1 cellular context compared by ENCODE assay signal in genomic region chr16:11742536-11743307, GRCh38.
A peak's percentile ranks its signal among the peaks of the same experiment; 100 is the strongest.
TF ChIP-seq lines count a peak whose summit lies in the region.

Gene TXNDC11 (minus strand): TSS chr16:11742857. CDS start chr16:11742730, 127 bp downstream.

TF ChIP-seq in HepG2, 621 proteins besides CTCF, POLR2A, EP300 and RAD21 (continued from another document):
- TF ChIP-seq, protein P1, sequence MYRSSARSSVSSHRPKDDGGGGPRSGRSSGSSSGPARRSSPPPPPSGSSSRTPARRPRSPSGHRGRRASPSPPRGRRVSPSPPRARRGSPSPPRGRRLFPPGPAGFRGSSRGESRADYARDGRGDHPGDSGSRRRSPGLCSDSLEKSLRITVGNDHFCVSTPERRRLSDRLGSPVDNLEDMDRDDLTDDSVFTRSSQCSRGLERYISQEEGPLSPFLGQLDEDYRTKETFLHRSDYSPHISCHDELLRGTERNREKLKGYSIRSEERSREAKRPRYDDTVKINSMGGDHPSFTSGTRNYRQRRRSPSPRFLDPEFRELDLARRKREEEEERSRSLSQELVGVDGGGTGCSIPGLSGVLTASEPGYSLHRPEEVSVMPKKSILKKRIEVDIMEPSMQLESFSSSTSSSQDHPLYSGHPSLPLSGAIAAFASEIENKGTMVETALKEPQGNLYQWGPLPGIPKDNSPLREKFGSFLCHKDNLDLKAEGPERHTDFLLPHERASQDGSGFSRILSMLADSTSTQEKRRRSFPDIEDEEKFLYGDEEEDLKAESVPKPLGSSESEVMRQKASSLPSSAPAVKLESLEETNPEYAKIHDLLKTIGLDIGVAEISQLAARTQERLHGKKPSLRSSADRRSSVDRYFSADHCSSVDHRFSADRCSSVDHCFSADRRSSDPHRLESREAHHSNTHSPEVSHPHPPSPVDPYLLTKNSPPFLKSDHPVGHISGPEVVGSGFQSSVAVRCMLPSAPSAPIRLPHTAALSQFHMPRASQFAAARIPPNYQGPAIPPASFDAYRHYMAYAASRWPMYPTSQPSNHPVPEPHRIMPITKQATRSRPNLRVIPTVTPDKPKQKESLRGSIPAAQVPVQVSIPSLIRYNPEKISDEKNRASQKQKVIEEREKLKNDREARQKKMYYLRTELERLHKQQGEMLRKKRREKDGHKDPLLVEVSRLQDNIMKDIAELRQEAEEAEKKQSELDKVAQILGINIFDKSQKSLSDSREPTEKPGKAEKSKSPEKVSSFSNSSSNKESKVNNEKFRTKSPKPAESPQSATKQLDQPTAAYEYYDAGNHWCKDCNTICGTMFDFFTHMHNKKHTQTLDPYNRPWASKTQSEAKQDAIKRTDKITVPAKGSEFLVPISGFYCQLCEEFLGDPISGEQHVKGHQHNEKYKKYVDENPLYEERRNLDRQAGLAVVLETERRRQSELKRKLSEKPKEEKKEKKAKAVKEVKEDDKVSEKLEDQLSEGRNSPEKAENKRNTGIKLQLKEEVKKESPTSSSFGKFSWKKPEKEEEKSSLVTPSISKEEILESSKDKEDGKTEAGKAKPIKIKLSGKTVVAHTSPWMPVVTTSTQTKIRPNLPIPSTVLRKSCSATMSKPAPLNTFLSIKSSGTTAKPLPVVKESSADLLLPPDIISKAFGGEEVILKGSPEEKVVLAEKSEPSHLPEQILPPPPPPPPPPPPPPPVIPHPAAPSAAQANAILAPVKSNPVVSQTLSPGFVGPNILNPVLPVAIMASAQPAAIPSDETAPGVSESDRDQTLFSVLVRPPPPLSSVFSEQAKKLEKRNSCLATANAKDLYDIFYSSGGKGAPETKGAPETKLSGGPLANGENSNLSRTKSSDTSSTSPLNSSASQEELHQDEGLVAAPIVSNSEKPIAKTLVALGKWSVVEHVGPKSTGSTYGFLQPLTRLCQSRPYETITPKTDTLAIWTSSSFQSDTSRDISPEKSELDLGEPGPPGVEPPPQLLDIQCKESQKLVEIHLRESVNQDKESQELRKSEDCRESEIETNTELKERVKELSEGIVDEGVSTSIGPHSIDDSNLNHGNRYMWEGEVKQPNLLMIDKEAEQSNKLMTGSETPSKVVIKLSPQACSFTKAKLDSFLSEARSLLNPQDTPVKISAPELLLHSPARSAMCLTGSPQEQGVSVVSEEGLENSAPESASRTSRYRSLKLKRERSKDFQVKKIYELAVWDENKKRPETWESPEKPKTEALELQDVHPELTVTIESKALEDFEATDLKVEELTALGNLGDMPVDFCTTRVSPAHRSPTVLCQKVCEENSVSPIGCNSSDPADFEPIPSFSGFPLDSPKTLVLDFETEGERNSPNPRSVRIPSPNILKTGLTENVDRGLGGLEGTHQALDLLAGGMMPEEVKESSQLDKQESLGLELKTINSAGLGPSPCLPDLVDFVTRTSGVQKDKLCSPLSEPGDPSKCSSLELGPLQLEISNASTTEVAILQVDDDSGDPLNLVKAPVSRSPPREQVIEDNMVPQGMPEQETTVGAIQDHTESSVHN (CRISPR knock-in tag; IDR thresholded peaks at IDR 0.05) = peak; percentile 92; the same call in 1 of the 2 replicates
- peak; percentile 2; the same call in 1 of the 2 replicates for TF ChIP-seq TGIF2 (CRISPR knock-in tag; IDR thresholded peaks at IDR 0.05)
- peak; percentile 17 for TF ChIP-seq RBM39 (IDR thresholded peaks at IDR 0.05; ENCODE audit: low read depth, low read length, poor library complexity, severe bottlenecking)
- no peak; the same call in 1 of the 2 replicates for TF ChIP-seq RNF219 (CRISPR knock-in tag; IDR thresholded peaks at IDR 0.05)
- TF ChIP-seq PPARG (CRISPR knock-in tag; conservative IDR thresholded peaks at IDR 0.05) = peak; percentile 54; the same call in 1 of the 2 replicates
- TF ChIP-seq KLF16 (CRISPR knock-in tag; IDR thresholded peaks at IDR 0.05) = peak in 1 of 2 experiments; percentile 89; a peak in 2 of 4 replicates
- TF ChIP-seq ZSCAN29 (CRISPR knock-in tag; conservative IDR thresholded peaks at IDR 0.05) = peak; percentile 76
- no peak for TF ChIP-seq ZNF569 (CRISPR knock-in tag; IDR thresholded peaks at IDR 0.05; ENCODE audit: borderline replicate concordance)
- peak; percentile 61; the same call in 1 of the 2 replicates for TF ChIP-seq FOXP4 (CRISPR knock-in tag; IDR thresholded peaks at IDR 0.05)
- peak; percentile 88; the same call in 1 of the 2 replicates for TF ChIP-seq ZFYVE20 (CRISPR knock-in tag; IDR thresholded peaks at IDR 0.05; ENCODE audit: borderline replicate concordance, low read depth)
- peak; percentile 76 for TF ChIP-seq CREM (IDR thresholded peaks at IDR 0.05)
- TF ChIP-seq CREM (CRISPR knock-in tag; IDR thresholded peaks at IDR 0.05) = no peak; the same call in 1 of the 2 replicates
- no peak for TF ChIP-seq JUN (CRISPR knock-in tag; IDR thresholded peaks at IDR 0.05)
- TF ChIP-seq MTA1 (CRISPR knock-in tag; IDR thresholded peaks at IDR 0.05; ENCODE audit: borderline replicate concordance) = peak; percentile 12; the same call in 1 of the 2 replicates
- TF ChIP-seq, protein P2, sequence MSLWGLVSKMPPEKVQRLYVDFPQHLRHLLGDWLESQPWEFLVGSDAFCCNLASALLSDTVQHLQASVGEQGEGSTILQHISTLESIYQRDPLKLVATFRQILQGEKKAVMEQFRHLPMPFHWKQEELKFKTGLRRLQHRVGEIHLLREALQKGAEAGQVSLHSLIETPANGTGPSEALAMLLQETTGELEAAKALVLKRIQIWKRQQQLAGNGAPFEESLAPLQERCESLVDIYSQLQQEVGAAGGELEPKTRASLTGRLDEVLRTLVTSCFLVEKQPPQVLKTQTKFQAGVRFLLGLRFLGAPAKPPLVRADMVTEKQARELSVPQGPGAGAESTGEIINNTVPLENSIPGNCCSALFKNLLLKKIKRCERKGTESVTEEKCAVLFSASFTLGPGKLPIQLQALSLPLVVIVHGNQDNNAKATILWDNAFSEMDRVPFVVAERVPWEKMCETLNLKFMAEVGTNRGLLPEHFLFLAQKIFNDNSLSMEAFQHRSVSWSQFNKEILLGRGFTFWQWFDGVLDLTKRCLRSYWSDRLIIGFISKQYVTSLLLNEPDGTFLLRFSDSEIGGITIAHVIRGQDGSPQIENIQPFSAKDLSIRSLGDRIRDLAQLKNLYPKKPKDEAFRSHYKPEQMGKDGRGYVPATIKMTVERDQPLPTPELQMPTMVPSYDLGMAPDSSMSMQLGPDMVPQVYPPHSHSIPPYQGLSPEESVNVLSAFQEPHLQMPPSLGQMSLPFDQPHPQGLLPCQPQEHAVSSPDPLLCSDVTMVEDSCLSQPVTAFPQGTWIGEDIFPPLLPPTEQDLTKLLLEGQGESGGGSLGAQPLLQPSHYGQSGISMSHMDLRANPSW (CRISPR knock-in tag; IDR thresholded peaks at IDR 0.05; ENCODE audit: borderline replicate concordance) = peak; percentile 94; the same call in 1 of the 2 replicates
- TF ChIP-seq PRMT3 (CRISPR knock-in tag; IDR thresholded peaks at IDR 0.05; ENCODE audit: borderline replicate concordance, low read depth) = peak; percentile 84
- TF ChIP-seq KMT2A (CRISPR knock-in tag; IDR thresholded peaks at IDR 0.05) = 0 out of 2 replicates have a peak, but pooled peaks have one; percentile 15
- TF ChIP-seq ZNF747 (CRISPR knock-in tag; IDR thresholded peaks at IDR 0.05; ENCODE audit: borderline replicate concordance) = peak; percentile 98
- no peak for TF ChIP-seq ATM (IDR thresholded peaks at IDR 0.05; ENCODE audit: borderline replicate concordance)
- TF ChIP-seq ZNF281 (CRISPR knock-in tag; IDR thresholded peaks at IDR 0.05; ENCODE audit: borderline replicate concordance) = peak; percentile 91
